ENCODE assay signal across 24 cellular contexts in the genomic region with DNA sequence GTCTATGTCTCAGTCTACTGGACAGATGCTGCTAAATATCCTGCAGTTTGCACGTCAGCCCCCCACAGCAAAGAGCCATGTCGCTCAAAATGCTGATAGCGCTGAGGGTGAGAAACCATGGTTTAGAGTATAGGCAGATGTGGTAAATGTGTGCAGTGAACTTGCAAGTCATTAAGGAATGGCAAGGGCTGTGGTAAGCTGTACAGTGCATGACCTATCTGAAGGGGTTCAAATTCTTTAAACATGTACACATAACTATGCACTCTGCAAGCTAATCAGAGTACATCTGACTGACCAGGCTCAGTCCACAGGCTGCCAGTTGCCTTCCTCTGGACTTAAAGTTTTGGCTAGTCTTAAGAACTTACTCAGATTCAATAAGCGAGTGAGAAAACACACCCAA.
DNase-seq lines count a peak whose midpoint lies in the region; ATAC-seq and TF ChIP-seq lines count a peak whose summit lies in the region.
"Had no signal": no experiment of that assay in that cellular context is flagged by ENCODE, and none has a peak within 500 bp of the region (broad histone marks: within the 10 kb centered on the region; RNA-seq: fewer than 3 reads in every experiment).

No MANE protein-coding gene starts in this region.

- in situ Hi-C loops in astrocyte of the spinal cord (cut with HindIII; ENCODE audit: low sequenced_read_pairs) = no loop called here

- DNase-seq in astrocyte of the spinal cord (ENCODE audit: low read depth, low spot score) (peak; percentile 5), esophagus muscularis mucosa (ENCODE audit: extremely low spot score) (peak; percentile 75), upper lobe of right lung (no peak), aorta (no peak), posterior vena cava (ENCODE audit: low spot score) (no peak)
- DNase-seq: 8988T; ACHN; BE2C; C1 segment of cervical spinal cord; CD4-positive, alpha-beta memory T cell; CD4-positive, CD25-positive, alpha-beta regulatory T cell; CD8-positive, alpha-beta memory T cell; COR-L47; DMS 273 treated with DMSO at 0.1 percent for 48 hours; DMS153; DMS53; DMS79; DND-41; EL; GDM1 had no signal

- ATAC-seq in stimulated activated memory B cell treated with anti-CD40 and anti-IgM and Interleukin-4, amounts not matched to agents 10 μg/mL and 1 μg/mL and 100 μg/mL, for 72 hours = peak; percentile 16
- ATAC-seq in upper lobe of right lung = no peak
- ATAC-seq in aorta (ENCODE audit: low FRiP score) = no peak
- ATAC-seq: GM12878 had no signal

- H3K4me3 ChIP-seq in astrocyte of the spinal cord (ENCODE audit: low read depth, low read length) = no peak overlapping the region
- no peak overlapping the region for H3K4me3 ChIP-seq in esophagus muscularis mucosa
- no peak overlapping the region for H3K4me3 ChIP-seq in upper lobe of right lung
- H3K4me3 ChIP-seq in aorta (ENCODE audit: low read length in 2 of 2) = no peak overlapping the region
- H3K4me3 ChIP-seq: BLaER1, GM12878 had no signal

- TF ChIP-seq EP300 in esophagus muscularis mucosa (IDR thresholded peaks at IDR 0.05) = no peak

- no peak overlapping the region for H3K4me3 Mint-ChIP-seq in stimulated activated memory B cell treated with anti-CD40 and anti-IgM and Interleukin-4, amounts not matched to agents 10 μg/mL and 1 μg/mL and 100 μg/mL, for 72 hours
- H3K4me3 Mint-ChIP-seq: CD14-positive monocyte; CD4-positive, alpha-beta memory T cell; CD4-positive, CD25-positive, alpha-beta regulatory T cell; CD8-positive, alpha-beta memory T cell had no signal

- intact Hi-C loops in esophagus muscularis mucosa (cut with DNase I) (no loop called here), upper lobe of right lung (cut with DNase I) (no loop called here), aorta (cut with DNase I) (no loop called here), posterior vena cava (cut with DNase I) (no loop called here)

- TF ChIP-seq POLR2A in esophagus muscularis mucosa (IDR thresholded peaks at IDR 0.05; ENCODE audit: low read depth) = no peak

- WGBS in esophagus muscularis mucosa = 90% methylated on average over 4 of the region's 4 CpGs
- 78 to 90% methylated on average over 4 of the region's 4 CpGs for WGBS in aorta, 2 donors

- H3K9me3 Mint-ChIP-seq in stimulated activated memory B cell treated with anti-CD40 and anti-IgM and Interleukin-4, amounts not matched to agents 10 μg/mL and 1 μg/mL and 100 μg/mL, for 72 hours = peaks cover 2% of the 10 kb centered on the region
- H3K9me3 Mint-ChIP-seq: CD8-positive, alpha-beta memory T cell had no signal

- TF ChIP-seq CTCF in astrocyte of the spinal cord (IDR thresholded peaks at IDR 0.05; ENCODE audit: low read depth, low read length) = no peak
- TF ChIP-seq CTCF in esophagus muscularis mucosa (IDR thresholded peaks at IDR 0.05) = no peak
- TF ChIP-seq CTCF in upper lobe of right lung (IDR thresholded peaks at IDR 0.05) = no peak

- H3K4me1 Mint-ChIP-seq in stimulated activated memory B cell treated with anti-CD40 and anti-IgM and Interleukin-4, amounts not matched to agents 10 μg/mL and 1 μg/mL and 100 μg/mL, for 72 hours = no peaks in the 10 kb centered on the region
- H3K4me1 Mint-ChIP-seq: CD14-positive monocyte; CD4-positive, alpha-beta memory T cell; CD4-positive, CD25-positive, alpha-beta regulatory T cell; CD8-positive, alpha-beta memory T cell had no signal

- no peaks in the 10 kb centered on the region for H3K27me3 Mint-ChIP-seq in stimulated activated memory B cell treated with anti-CD40 and anti-IgM and Interleukin-4, amounts not matched to agents 10 μg/mL and 1 μg/mL and 100 μg/mL, for 72 hours
- H3K27me3 Mint-ChIP-seq: CD4-positive, alpha-beta memory T cell; CD4-positive, CD25-positive, alpha-beta regulatory T cell; CD8-positive, alpha-beta memory T cell had no signal

- H3K36me3 ChIP-seq in esophagus muscularis mucosa (no peaks in the 10 kb centered on the region), upper lobe of right lung (no peaks in the 10 kb centered on the region), aorta (ENCODE audit: control insufficient read depth in 1 of 2, insufficient read depth in 2 of 2, low read length in 1 of 2) (no peaks in the 10 kb centered on the region)
- H3K36me3 ChIP-seq: BE2C, BLaER1 had no signal

- peaks cover 0 to 37% (median 16%) of the 10 kb centered on the region in 4 donors for H3K4me1 ChIP-seq in esophagus muscularis mucosa
- no peaks in the 10 kb centered on the region for H3K4me1 ChIP-seq in upper lobe of right lung
- no peaks in the 10 kb centered on the region for H3K4me1 ChIP-seq in aorta (ENCODE audit: control insufficient read depth in 1 of 2, insufficient read depth in 2 of 2, low read length in 2 of 2)
- H3K4me1 ChIP-seq: BE2C, BLaER1 had no signal

- no peak overlapping the region for H3K27ac ChIP-seq in esophagus muscularis mucosa (replicated peaks in 1 of 4)
- no peak overlapping the region for H3K27ac ChIP-seq in upper lobe of right lung
- H3K27ac ChIP-seq in aorta (ENCODE audit: low read depth in 1 of 2, low read length in 2 of 2) = no peak overlapping the region
- H3K27ac ChIP-seq: BLaER1 had no signal

- H3K9me3 ChIP-seq in esophagus muscularis mucosa (no peaks in the 10 kb centered on the region), upper lobe of right lung (no peaks in the 10 kb centered on the region), aorta (ENCODE audit: control insufficient read depth, low read length) (no peaks in the 10 kb centered on the region)
- H3K9me3 ChIP-seq: BE2C, BLaER1 had no signal

- no peaks in the 10 kb centered on the region for H3K27me3 ChIP-seq in esophagus muscularis mucosa
- no peaks in the 10 kb centered on the region for H3K27me3 ChIP-seq in upper lobe of right lung
- no peaks in the 10 kb centered on the region for H3K27me3 ChIP-seq in aorta (ENCODE audit: control insufficient read depth in 1 of 2, insufficient read depth in 2 of 2, low read length in 1 of 2)
- H3K27me3 ChIP-seq: BE2C, BLaER1 had no signal

- no peak overlapping the region for H3K27ac Mint-ChIP-seq in stimulated activated memory B cell treated with anti-CD40 and anti-IgM and Interleukin-4, amounts not matched to agents 10 μg/mL and 1 μg/mL and 100 μg/mL, for 72 hours
- H3K27ac Mint-ChIP-seq: CD14-positive monocyte; CD4-positive, alpha-beta memory T cell; CD4-positive, CD25-positive, alpha-beta regulatory T cell; CD8-positive, alpha-beta memory T cell had no signal

- no peaks in the 10 kb centered on the region for H3K36me3 Mint-ChIP-seq in stimulated activated memory B cell treated with anti-CD40 and anti-IgM and Interleukin-4, amounts not matched to agents 10 μg/mL and 1 μg/mL and 100 μg/mL, for 72 hours
- H3K36me3 Mint-ChIP-seq: CD14-positive monocyte; CD4-positive, alpha-beta memory T cell; CD4-positive, CD25-positive, alpha-beta regulatory T cell; CD8-positive, alpha-beta memory T cell had no signal

Comparison
In these comparisons a context has a peak if more than half of its experiments do, and no peak if none do; other contexts are left out.
1. DNase-seq: peak in astrocyte of the spinal cord (single experiment) and esophagus muscularis mucosa (single experiment); none in upper lobe of right lung (single experiment), aorta (0 of 2) and posterior vena cava (single experiment).